Comparison of ENCODE assay signal across 11 cellular contexts in the genomic region with DNA sequence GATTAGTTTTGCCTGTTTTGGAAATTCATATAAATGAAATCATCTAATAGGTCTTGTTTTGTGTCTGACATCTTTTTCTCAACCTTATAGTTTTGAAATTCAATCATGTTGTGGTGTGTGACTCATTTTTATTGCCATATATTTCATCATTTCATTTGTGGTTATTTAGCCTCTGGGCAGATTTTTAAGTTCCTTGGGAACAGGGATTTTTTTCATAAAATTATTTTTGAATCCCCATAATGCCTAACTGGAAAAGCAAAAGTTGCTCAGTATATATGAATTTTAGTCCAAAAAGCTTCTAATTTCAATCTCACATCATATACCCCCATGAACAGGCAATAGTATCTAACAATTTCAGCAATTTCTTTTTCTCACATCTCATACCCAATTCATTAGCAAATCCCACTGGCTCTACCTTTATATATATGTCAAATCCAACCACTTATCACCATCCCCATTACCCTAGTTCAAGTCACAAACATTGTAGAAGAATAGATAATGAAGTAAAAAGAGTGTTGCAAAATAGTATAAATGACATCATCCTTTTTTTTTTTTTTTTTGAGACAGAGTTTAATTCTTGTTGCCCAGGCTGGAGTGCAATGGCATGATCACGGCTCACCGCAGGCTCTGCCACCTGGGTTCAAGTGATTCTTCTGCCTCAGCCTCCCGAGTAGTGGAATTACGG. TPM values are rescaled to one million over a fixed set of nuclear protein-coding genes. Genes with fewer than 3 reads are reported as not detected.
DNase-seq lines count a peak whose midpoint lies in the region; ATAC-seq and TF ChIP-seq lines count a peak whose summit lies in the region.
"Had no signal": no experiment of that assay in that cellular context is flagged by ENCODE, and none has a peak within 500 bp of the region (broad histone marks: within the 10 kb centered on the region; RNA-seq: fewer than 3 reads in every experiment).

No MANE protein-coding gene starts in this region.

- H3K4me3 Mint-ChIP-seq in activated naive CD4-positive, alpha-beta T cell treated with anti-CD3 and anti-CD28 coated beads for 36 hours: no peak overlapping the region
- H3K4me3 Mint-ChIP-seq in activated naive CD4-positive, alpha-beta T cell treated with anti-CD3 and anti-CD28 coated beads, Interleukin-2, amount 10 ng/mL, durations not matched to agents 7 days and 5 days: no peak overlapping the region
- no peak overlapping the region for H3K4me3 Mint-ChIP-seq in stimulated activated effector memory CD8-positive, alpha-beta T cell treated with anti-CD3 and anti-CD28 coated beads, Interleukin-12 subunit alpha, Interleukin-12 subunit beta, amount 100 ng/mL, for 72 hours
- no peak overlapping the region for H3K4me3 Mint-ChIP-seq in endodermal cell
- H3K4me3 Mint-ChIP-seq: activated CD8-positive, alpha-beta memory T cell treated with anti-CD3 and anti-CD28 coated beads, Interleukin-2, amount 10 ng/mL, durations not matched to agents 7 days and 5 days had no signal

- H3K4me3 ChIP-seq in choroid plexus epithelial cell (ENCODE audit: low read depth, low read length) (no peak overlapping the region), endodermal cell (ENCODE audit: low read length) (no peak overlapping the region)
- H3K4me3 ChIP-seq: ascending aorta had no signal

- H3K36me3 ChIP-seq in endodermal cell (ENCODE audit: control insufficient read depth, insufficient read depth, low read length): no peaks in the 10 kb centered on the region
- H3K36me3 ChIP-seq: ascending aorta had no signal

- peaks cover 7% of the 10 kb centered on the region for H3K4me1 Mint-ChIP-seq in activated naive CD4-positive, alpha-beta T cell treated with anti-CD3 and anti-CD28 coated beads for 36 hours (ENCODE audit: low read depth)
- H3K4me1 Mint-ChIP-seq in activated naive CD4-positive, alpha-beta T cell treated with anti-CD3 and anti-CD28 coated beads, Interleukin-2, amount 10 ng/mL, durations not matched to agents 7 days and 5 days: no peaks in the 10 kb centered on the region
- H3K4me1 Mint-ChIP-seq in stimulated activated effector memory CD8-positive, alpha-beta T cell treated with anti-CD3 and anti-CD28 coated beads, Interleukin-12 subunit alpha, Interleukin-12 subunit beta, amount 100 ng/mL, for 72 hours: no peaks in the 10 kb centered on the region
- H3K4me1 Mint-ChIP-seq in endodermal cell: peaks cover 15% of the 10 kb centered on the region

- no peaks in the 10 kb centered on the region for H3K27me3 Mint-ChIP-seq in activated naive CD4-positive, alpha-beta T cell treated with anti-CD3 and anti-CD28 coated beads for 36 hours (ENCODE audit: low read depth)
- H3K27me3 Mint-ChIP-seq in activated naive CD4-positive, alpha-beta T cell treated with anti-CD3 and anti-CD28 coated beads, Interleukin-2, amount 10 ng/mL, durations not matched to agents 7 days and 5 days: no peaks in the 10 kb centered on the region
- no peaks in the 10 kb centered on the region for H3K27me3 Mint-ChIP-seq in endodermal cell (ENCODE audit: insufficient read depth)
- H3K27me3 Mint-ChIP-seq: activated CD8-positive, alpha-beta memory T cell treated with anti-CD3 and anti-CD28 coated beads, Interleukin-2, amount 10 ng/mL, durations not matched to agents 7 days and 5 days had no signal

- CTCF ChIA-PET in activated naive CD4-positive, alpha-beta T cell treated with anti-CD3 and anti-CD28 coated beads for 36 hours (lab: Charles Lee): interaction anchor here (0.8 to 8.0 kb wide), 6 partner anchors 16 to 283 kb away, joined by 3 to 70 read pairs (median 4); no protein-coding TSS in a partner anchor
- CTCF ChIA-PET in activated naive CD4-positive, alpha-beta T cell treated with anti-CD3 and anti-CD28 coated beads, Interleukin-2, amount 10 ng/mL, durations not matched to agents 7 days and 5 days (lab: Charles Lee): interaction anchor here (1.0 to 2.2 kb wide), 3 partner anchors 11 to 76 kb away, joined by 3 to 14 read pairs (median 4); no protein-coding TSS in a partner anchor

- no peak overlapping the region for H3K9ac ChIP-seq in endodermal cell (ENCODE audit: extremely low read depth, low read length, poor library complexity, severe bottlenecking)

- no peaks in the 10 kb centered on the region for H3K36me3 Mint-ChIP-seq in activated naive CD4-positive, alpha-beta T cell treated with anti-CD3 and anti-CD28 coated beads for 36 hours (ENCODE audit: low read depth)
- H3K36me3 Mint-ChIP-seq in activated naive CD4-positive, alpha-beta T cell treated with anti-CD3 and anti-CD28 coated beads, Interleukin-2, amount 10 ng/mL, durations not matched to agents 7 days and 5 days: no peaks in the 10 kb centered on the region
- H3K36me3 Mint-ChIP-seq in stimulated activated effector memory CD8-positive, alpha-beta T cell treated with anti-CD3 and anti-CD28 coated beads, Interleukin-12 subunit alpha, Interleukin-12 subunit beta, amount 100 ng/mL, for 72 hours: no peaks in the 10 kb centered on the region
- H3K36me3 Mint-ChIP-seq in endodermal cell (ENCODE audit: low read depth): no peaks in the 10 kb centered on the region
- H3K36me3 Mint-ChIP-seq: activated CD8-positive, alpha-beta memory T cell treated with anti-CD3 and anti-CD28 coated beads, Interleukin-2, amount 10 ng/mL, durations not matched to agents 7 days and 5 days had no signal

- no peak overlapping the region for H3K27ac ChIP-seq in endodermal cell (ENCODE audit: low read depth, low read length)
- H3K27ac ChIP-seq: ascending aorta had no signal

- no peak for DNase-seq in activated naive CD4-positive, alpha-beta T cell treated with anti-CD3 and anti-CD28 coated beads for 36 hours
- DNase-seq in activated naive CD4-positive, alpha-beta T cell treated with anti-CD3 and anti-CD28 coated beads, Interleukin-2, amount 10 ng/mL, durations not matched to agents 7 days and 5 days: no peak
- DNase-seq in NCI-H460 (ENCODE audit: extremely low read depth, low read depth) (peak; percentile 66), choroid plexus epithelial cell (ENCODE audit: low read depth) (peak; percentile 87), A172 (ENCODE audit: low spot score) (no peak), HuH-7 (ENCODE audit: low spot score) (no peak), endodermal cell (no peak)
- DNase-seq in stimulated activated effector memory CD8-positive, alpha-beta T cell treated with anti-CD3 and anti-CD28 coated beads, Interleukin-12 subunit alpha, Interleukin-12 subunit beta, amount 100 ng/mL, for 72 hours (ENCODE audit: low spot score in 2 of 2): no peak
- DNase-seq: activated CD8-positive, alpha-beta memory T cell treated with anti-CD3 and anti-CD28 coated beads, Interleukin-2, amount 10 ng/mL, durations not matched to agents 7 days and 5 days; NCI-H146 had no signal

- H3K9me3 ChIP-seq in endodermal cell (ENCODE audit: control insufficient read depth, low read length): no peaks in the 10 kb centered on the region
- H3K9me3 ChIP-seq: ascending aorta had no signal

- no peak for ATAC-seq in stimulated activated effector memory CD8-positive, alpha-beta T cell treated with anti-CD3 and anti-CD28 coated beads, Interleukin-12 subunit alpha, Interleukin-12 subunit beta, amount 100 ng/mL, for 72 hours
- ATAC-seq: activated CD8-positive, alpha-beta memory T cell treated with anti-CD3 and anti-CD28 coated beads, Interleukin-2, amount 10 ng/mL, durations not matched to agents 7 days and 5 days had no signal

- intact Hi-C loops in activated naive CD4-positive, alpha-beta T cell treated with anti-CD3 and anti-CD28 coated beads for 36 hours (cut with micrococcal nuclease): no loop called here

- H3K27me3 ChIP-seq in endodermal cell (ENCODE audit: control insufficient read depth, insufficient read depth, low read length, poor library complexity, severe bottlenecking): no peaks in the 10 kb centered on the region
- H3K27me3 ChIP-seq: ascending aorta had no signal

- no peaks in the 10 kb centered on the region for H3K9me3 Mint-ChIP-seq in activated naive CD4-positive, alpha-beta T cell treated with anti-CD3 and anti-CD28 coated beads for 36 hours
- no peaks in the 10 kb centered on the region for H3K9me3 Mint-ChIP-seq in activated naive CD4-positive, alpha-beta T cell treated with anti-CD3 and anti-CD28 coated beads, Interleukin-2, amount 10 ng/mL, durations not matched to agents 7 days and 5 days
- no peaks in the 10 kb centered on the region for H3K9me3 Mint-ChIP-seq in stimulated activated effector memory CD8-positive, alpha-beta T cell treated with anti-CD3 and anti-CD28 coated beads, Interleukin-12 subunit alpha, Interleukin-12 subunit beta, amount 100 ng/mL, for 72 hours
- H3K9me3 Mint-ChIP-seq in endodermal cell: no peaks in the 10 kb centered on the region

- TF ChIP-seq CTCF in choroid plexus epithelial cell (conservative IDR thresholded peaks at IDR 0.05; ENCODE audit: low read depth, low read length) (no peak), endodermal cell (conservative IDR thresholded peaks at IDR 0.05) (no peak)

- peak overlapping the region; percentile 39 for H3K27ac Mint-ChIP-seq in activated naive CD4-positive, alpha-beta T cell treated with anti-CD3 and anti-CD28 coated beads for 36 hours
- H3K27ac Mint-ChIP-seq in activated naive CD4-positive, alpha-beta T cell treated with anti-CD3 and anti-CD28 coated beads, Interleukin-2, amount 10 ng/mL, durations not matched to agents 7 days and 5 days: no peak overlapping the region
- peak overlapping the region; percentile 7 for H3K27ac Mint-ChIP-seq in stimulated activated effector memory CD8-positive, alpha-beta T cell treated with anti-CD3 and anti-CD28 coated beads, Interleukin-12 subunit alpha, Interleukin-12 subunit beta, amount 100 ng/mL, for 72 hours
- H3K27ac Mint-ChIP-seq in endodermal cell: no peak overlapping the region
- H3K27ac Mint-ChIP-seq: activated CD8-positive, alpha-beta memory T cell treated with anti-CD3 and anti-CD28 coated beads, Interleukin-2, amount 10 ng/mL, durations not matched to agents 7 days and 5 days had no signal

- 97 to 100% methylated on average over 2 to 4 of the region's 4 CpGs for WGBS in endodermal cell (ENCODE audit: insufficient coverage in 1 of 2, insufficient read length in 1 of 2), 2 experiments

- no peaks in the 10 kb centered on the region for H3K4me1 ChIP-seq in endodermal cell (ENCODE audit: control insufficient read depth, insufficient read depth, low read length)
- H3K4me1 ChIP-seq: ascending aorta had no signal

RNA-seq across cellular contexts. Expression of a gene that starts 2.6 kb away (rescaled TPM):
- not detected for total RNA-seq in activated naive CD4-positive, alpha-beta T cell treated with anti-CD3 and anti-CD28 coated beads for 36 hours
- not detected in 2 replicates for total RNA-seq in NCI-H460 (2014; rRNA removed; shearing (Covaris generic))
- polyA plus RNA-seq in NCI-H460 (2014; cell fraction: nucleus; rRNA removed): not detected in 2 replicates
- total RNA-seq in A172 (2014; rRNA removed; shearing (Covaris generic)): not detected in 2 replicates
- total RNA-seq in endodermal cell: not detected
- polyA plus RNA-seq in endodermal cell (2013, experiment 1 of 2): not detected
- not detected for polyA plus RNA-seq in endodermal cell (2013, experiment 2 of 2)
- total RNA-seq: activated CD8-positive, alpha-beta memory T cell treated with anti-CD3 and anti-CD28 coated beads, Interleukin-2, amount 10 ng/mL, durations not matched to agents 7 days and 5 days; ascending aorta had no signal

RNA-seq across cellular contexts. Expression of a gene that starts 48.6 kb away (rescaled TPM):
- 10 to 100 TPM; 11.1 to 11.9 TPM for total RNA-seq in activated naive CD4-positive, alpha-beta T cell treated with anti-CD3 and anti-CD28 coated beads for 36 hours
- total RNA-seq in NCI-H460 (2014; rRNA removed; shearing (Covaris generic)): 39.3 and 39.7 TPM in 2 replicates
- polyA plus RNA-seq in NCI-H460 (2014; cell fraction: nucleus; rRNA removed): 33.7 and 40.2 TPM in 2 replicates
- total RNA-seq in A172 (2014; rRNA removed; shearing (Covaris generic)): 11.6 and 12.5 TPM in 2 replicates
- 10 to 100 TPM; 68.3 to 77.7 TPM for total RNA-seq in endodermal cell
- polyA plus RNA-seq in endodermal cell (2013, experiment 1 of 2): 18.7 TPM
- polyA plus RNA-seq in endodermal cell (2013, experiment 2 of 2): 15.9 TPM

RNA-seq across cellular contexts. Expression of a gene that starts 57.7 kb away (rescaled TPM):
- total RNA-seq in activated naive CD4-positive, alpha-beta T cell treated with anti-CD3 and anti-CD28 coated beads for 36 hours: 100 to 1,000 TPM; 219 to 226 TPM
- total RNA-seq in NCI-H460 (2014; rRNA removed; shearing (Covaris generic)): 364 and 398 TPM in 2 replicates
- polyA plus RNA-seq in NCI-H460 (2014; cell fraction: nucleus; rRNA removed): 163 and 274 TPM in 2 replicates
- total RNA-seq in A172 (2014; rRNA removed; shearing (Covaris generic)): 157 and 227 TPM in 2 replicates
- 100 to 1,000 TPM; 176 to 193 TPM for total RNA-seq in endodermal cell
- polyA plus RNA-seq in endodermal cell (2013, experiment 1 of 2): 241 TPM
- 234 TPM for polyA plus RNA-seq in endodermal cell (2013, experiment 2 of 2)

Comparison
In these comparisons a context has a peak if more than half of its experiments do, and no peak if none do; other contexts are left out.
1. H3K27ac Mint-ChIP-seq: peak in activated naive CD4-positive, alpha-beta T cell treated with anti-CD3 and anti-CD28 coated beads for 36 hours (single experiment) and stimulated activated effector memory CD8-positive, alpha-beta T cell treated with anti-CD3 and anti-CD28 coated beads, Interleukin-12 subunit alpha, Interleukin-12 subunit beta, amount 100 ng/mL, for 72 hours (single experiment); none in activated naive CD4-positive, alpha-beta T cell treated with anti-CD3 and anti-CD28 coated beads, Interleukin-2, amount 10 ng/mL, durations not matched to agents 7 days and 5 days (single experiment) and endodermal cell (single experiment).
2. DNase-seq: peak in NCI-H460 (single experiment) and choroid plexus epithelial cell (single experiment); none in activated naive CD4-positive, alpha-beta T cell treated with anti-CD3 and anti-CD28 coated beads for 36 hours (single experiment), activated naive CD4-positive, alpha-beta T cell treated with anti-CD3 and anti-CD28 coated beads, Interleukin-2, amount 10 ng/mL, durations not matched to agents 7 days and 5 days (single experiment), stimulated activated effector memory CD8-positive, alpha-beta T cell treated with anti-CD3 and anti-CD28 coated beads, Interleukin-12 subunit alpha, Interleukin-12 subunit beta, amount 100 ng/mL, for 72 hours (0 of 2), A172 (single experiment), HuH-7 (single experiment) and endodermal cell (single experiment).